1 cellular context compared by ENCODE assay signal in the genomic region with DNA sequence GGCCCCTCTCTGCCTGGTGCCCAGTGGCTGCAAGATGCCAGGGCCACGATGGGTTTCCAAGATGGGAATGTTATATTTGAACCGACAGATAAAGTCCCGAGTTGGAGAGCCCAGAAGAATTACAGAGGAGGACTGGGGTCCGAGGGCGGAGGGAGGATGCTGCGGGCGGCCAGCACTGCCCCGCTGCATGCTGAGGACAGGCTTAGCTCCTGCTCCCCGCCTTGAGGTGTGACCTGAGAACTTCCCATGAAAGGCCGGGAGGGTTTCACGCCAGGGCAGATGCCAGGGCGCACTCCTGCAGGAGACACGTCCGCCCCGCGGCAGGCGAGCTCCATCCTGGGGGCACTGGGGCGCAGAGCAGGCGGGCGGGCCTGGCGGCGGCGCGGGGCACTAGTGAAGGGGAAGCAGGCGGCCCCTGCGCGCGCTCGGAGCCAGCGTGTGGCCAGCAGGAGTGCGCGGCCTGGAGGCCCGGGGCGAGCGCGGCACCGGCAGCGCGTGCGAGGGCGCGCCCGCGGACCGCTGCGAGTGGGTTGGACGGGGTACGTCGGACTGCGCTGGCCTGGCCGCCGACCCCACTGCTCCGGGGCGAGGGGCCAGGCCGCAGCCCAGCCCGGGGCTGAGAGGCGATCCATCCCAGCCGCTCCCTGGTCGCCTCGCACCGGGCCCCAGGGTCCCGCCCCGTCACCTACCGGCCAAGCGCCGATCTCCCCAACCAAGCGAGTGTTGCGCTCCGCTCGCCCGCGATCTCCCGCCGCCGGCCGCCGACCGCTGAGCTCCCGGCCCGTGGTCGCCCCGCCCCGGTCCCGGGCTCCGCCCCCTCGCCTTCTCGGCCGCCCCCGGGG.
TF ChIP-seq lines count a peak whose summit lies in the region.

A gene (minus strand): TSS at position 750 of the 842 bp plus-strand sequence. CDS start 26,275 bp downstream, outside the sequence.

TF ChIP-seq in K562, 482 proteins besides CTCF, POLR2A, EP300 and RAD21 (continued from another document and continues in another):
- TF ChIP-seq, protein P1, sequence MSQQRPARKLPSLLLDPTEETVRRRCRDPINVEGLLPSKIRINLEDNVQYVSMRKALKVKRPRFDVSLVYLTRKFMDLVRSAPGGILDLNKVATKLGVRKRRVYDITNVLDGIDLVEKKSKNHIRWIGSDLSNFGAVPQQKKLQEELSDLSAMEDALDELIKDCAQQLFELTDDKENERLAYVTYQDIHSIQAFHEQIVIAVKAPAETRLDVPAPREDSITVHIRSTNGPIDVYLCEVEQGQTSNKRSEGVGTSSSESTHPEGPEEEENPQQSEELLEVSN (IDR thresholded peaks at IDR 0.05; ENCODE audit: borderline replicate concordance in 1 of 2, extremely low read depth in 1 of 2, insufficient read depth in 1 of 2, insufficient read length in 1 of 2, low read depth in 1 of 2, low read length in 1 of 2, poor library complexity in 1 of 2, severe bottlenecking in 1 of 2) = peak; percentile 15 to 71
- peak; percentile 72 for TF ChIP-seq POLR2AphosphoS5 (IDR thresholded peaks at IDR 0.05; ENCODE audit: control insufficient read depth, insufficient read depth, low read depth, low read length)
- no peak for TF ChIP-seq FOXM1 (IDR thresholded peaks at IDR 0.05; ENCODE audit: low read depth)
- TF ChIP-seq FOXM1 (CRISPR knock-in tag; IDR thresholded peaks at IDR 0.05; ENCODE audit: low read depth) = peak; percentile 31; the same call in 1 of the 2 replicates
- TF ChIP-seq, protein P2, sequence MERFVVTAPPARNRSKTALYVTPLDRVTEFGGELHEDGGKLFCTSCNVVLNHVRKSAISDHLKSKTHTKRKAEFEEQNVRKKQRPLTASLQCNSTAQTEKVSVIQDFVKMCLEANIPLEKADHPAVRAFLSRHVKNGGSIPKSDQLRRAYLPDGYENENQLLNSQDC (CRISPR knock-in tag; IDR thresholded peaks at IDR 0.05) = 0 out of 2 replicates have a peak, but pooled peaks have one; percentile 38
- TF ChIP-seq RBFOX2 (IDR thresholded peaks at IDR 0.05; ENCODE audit: low read depth, low read length) = peak; percentile 91
- no peak for TF ChIP-seq STAT5A (IDR thresholded peaks at IDR 0.05; ENCODE audit: borderline replicate concordance, low read length)
- TF ChIP-seq, protein P3, sequence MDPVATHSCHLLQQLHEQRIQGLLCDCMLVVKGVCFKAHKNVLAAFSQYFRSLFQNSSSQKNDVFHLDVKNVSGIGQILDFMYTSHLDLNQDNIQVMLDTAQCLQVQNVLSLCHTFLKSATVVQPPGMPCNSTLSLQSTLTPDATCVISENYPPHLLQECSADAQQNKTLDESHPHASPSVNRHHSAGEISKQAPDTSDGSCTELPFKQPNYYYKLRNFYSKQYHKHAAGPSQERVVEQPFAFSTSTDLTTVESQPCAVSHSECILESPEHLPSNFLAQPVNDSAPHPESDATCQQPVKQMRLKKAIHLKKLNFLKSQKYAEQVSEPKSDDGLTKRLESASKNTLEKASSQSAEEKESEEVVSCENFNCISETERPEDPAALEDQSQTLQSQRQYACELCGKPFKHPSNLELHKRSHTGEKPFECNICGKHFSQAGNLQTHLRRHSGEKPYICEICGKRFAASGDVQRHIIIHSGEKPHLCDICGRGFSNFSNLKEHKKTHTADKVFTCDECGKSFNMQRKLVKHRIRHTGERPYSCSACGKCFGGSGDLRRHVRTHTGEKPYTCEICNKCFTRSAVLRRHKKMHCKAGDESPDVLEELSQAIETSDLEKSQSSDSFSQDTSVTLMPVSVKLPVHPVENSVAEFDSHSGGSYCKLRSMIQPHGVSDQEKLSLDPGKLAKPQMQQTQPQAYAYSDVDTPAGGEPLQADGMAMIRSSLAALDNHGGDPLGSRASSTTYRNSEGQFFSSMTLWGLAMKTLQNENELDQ (CRISPR knock-in tag; IDR thresholded peaks at IDR 0.05; ENCODE audit: borderline replicate concordance) = no peak
- TF ChIP-seq NR3C1 (CRISPR knock-in tag; IDR thresholded peaks at IDR 0.05) = 0 out of 2 replicates have a peak, but pooled peaks have one; percentile 61
- TF ChIP-seq PHF8 (IDR thresholded peaks at IDR 0.05; ENCODE audit: borderline replicate concordance, low read length) = peak; percentile 70; the same call in 1 of the 2 replicates
- TF ChIP-seq OTX1 (CRISPR knock-in tag; IDR thresholded peaks at IDR 0.05) = no peak
- peak; percentile 96 for TF ChIP-seq CTBP1 (IDR thresholded peaks at IDR 0.05; ENCODE audit: borderline replicate concordance)
- no peak for TF ChIP-seq RAD51 (IDR thresholded peaks at IDR 0.05; ENCODE audit: borderline replicate concordance, low read depth)
- TF ChIP-seq GABPB1 (CRISPR knock-in tag; IDR thresholded peaks at IDR 0.05) = 0 out of 2 replicates have a peak, but pooled peaks have one; percentile 8
- TF ChIP-seq CAMTA2 (CRISPR knock-in tag; conservative IDR thresholded peaks at IDR 0.05) = no peak
- peak; percentile 86 for TF ChIP-seq CCNT2 (IDR thresholded peaks at IDR 0.05; ENCODE audit: borderline replicate concordance, extremely low read depth, insufficient read length, low read depth, low read length)
- TF ChIP-seq ELF1 (tag; IDR thresholded peaks at IDR 0.05) = no peak
- peak; percentile 75; the same call in 1 of the 2 replicates for TF ChIP-seq L3MBTL2 (IDR thresholded peaks at IDR 0.05)
- TF ChIP-seq ETV5 (CRISPR knock-in tag; IDR thresholded peaks at IDR 0.05; ENCODE audit: low read depth) = peak; percentile 32; the same call in 1 of the 2 replicates
- TF ChIP-seq, protein P4, sequence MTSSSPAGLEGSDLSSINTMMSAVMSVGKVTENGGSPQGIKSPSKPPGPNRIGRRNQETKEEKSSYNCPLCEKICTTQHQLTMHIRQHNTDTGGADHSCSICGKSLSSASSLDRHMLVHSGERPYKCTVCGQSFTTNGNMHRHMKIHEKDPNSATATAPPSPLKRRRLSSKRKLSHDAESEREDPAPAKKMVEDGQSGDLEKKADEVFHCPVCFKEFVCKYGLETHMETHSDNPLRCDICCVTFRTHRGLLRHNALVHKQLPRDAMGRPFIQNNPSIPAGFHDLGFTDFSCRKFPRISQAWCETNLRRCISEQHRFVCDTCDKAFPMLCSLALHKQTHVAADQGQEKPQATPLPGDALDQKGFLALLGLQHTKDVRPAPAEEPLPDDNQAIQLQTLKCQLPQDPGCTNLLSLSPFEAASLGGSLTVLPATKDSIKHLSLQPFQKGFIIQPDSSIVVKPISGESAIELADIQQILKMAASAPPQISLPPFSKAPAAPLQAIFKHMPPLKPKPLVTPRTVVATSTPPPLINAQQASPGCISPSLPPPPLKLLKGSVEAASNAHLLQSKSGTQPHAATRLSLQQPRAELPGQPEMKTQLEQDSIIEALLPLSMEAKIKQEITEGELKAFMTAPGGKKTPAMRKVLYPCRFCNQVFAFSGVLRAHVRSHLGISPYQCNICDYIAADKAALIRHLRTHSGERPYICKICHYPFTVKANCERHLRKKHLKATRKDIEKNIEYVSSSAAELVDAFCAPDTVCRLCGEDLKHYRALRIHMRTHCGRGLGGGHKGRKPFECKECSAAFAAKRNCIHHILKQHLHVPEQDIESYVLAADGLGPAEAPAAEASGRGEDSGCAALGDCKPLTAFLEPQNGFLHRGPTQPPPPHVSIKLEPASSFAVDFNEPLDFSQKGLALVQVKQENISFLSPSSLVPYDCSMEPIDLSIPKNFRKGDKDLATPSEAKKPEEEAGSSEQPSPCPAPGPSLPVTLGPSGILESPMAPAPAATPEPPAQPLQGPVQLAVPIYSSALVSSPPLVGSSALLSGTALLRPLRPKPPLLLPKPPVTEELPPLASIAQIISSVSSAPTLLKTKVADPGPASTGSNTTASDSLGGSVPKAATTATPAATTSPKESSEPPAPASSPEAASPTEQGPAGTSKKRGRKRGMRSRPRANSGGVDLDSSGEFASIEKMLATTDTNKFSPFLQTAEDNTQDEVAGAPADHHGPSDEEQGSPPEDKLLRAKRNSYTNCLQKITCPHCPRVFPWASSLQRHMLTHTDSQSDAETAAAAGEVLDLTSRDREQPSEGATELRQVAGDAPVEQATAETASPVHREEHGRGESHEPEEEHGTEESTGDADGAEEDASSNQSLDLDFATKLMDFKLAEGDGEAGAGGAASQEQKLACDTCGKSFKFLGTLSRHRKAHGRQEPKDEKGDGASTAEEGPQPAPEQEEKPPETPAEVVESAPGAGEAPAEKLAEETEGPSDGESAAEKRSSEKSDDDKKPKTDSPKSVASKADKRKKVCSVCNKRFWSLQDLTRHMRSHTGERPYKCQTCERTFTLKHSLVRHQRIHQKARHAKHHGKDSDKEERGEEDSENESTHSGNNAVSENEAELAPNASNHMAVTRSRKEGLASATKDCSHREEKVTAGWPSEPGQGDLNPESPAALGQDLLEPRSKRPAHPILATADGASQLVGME (CRISPR knock-in tag; IDR thresholded peaks at IDR 0.05) = peak; percentile 35; the same call in 1 of the 2 replicates
- TF ChIP-seq, protein P5, sequence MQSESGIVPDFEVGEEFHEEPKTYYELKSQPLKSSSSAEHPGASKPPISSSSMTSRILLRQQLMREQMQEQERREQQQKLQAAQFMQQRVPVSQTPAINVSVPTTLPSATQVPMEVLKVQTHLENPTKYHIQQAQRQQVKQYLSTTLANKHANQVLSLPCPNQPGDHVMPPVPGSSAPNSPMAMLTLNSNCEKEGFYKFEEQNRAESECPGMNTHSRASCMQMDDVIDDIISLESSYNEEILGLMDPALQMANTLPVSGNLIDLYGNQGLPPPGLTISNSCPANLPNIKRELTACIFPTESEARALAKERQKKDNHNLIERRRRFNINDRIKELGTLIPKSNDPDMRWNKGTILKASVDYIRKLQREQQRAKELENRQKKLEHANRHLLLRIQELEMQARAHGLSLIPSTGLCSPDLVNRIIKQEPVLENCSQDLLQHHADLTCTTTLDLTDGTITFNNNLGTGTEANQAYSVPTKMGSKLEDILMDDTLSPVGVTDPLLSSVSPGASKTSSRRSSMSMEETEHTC (IDR thresholded peaks at IDR 0.05) = no peak
- TF ChIP-seq TBP (optimal IDR thresholded peaks at IDR 0.05; ENCODE audit: low read depth, low read length) = peak; percentile 8
- no peak for TF ChIP-seq HIVEP1 (CRISPR knock-in tag; IDR thresholded peaks at IDR 0.05)
- no peak for TF ChIP-seq LEF1 (IDR thresholded peaks at IDR 0.05)
- TF ChIP-seq SMAD4 (CRISPR knock-in tag; conservative IDR thresholded peaks at IDR 0.05) = peak; percentile 81
- TF ChIP-seq, protein P6, sequence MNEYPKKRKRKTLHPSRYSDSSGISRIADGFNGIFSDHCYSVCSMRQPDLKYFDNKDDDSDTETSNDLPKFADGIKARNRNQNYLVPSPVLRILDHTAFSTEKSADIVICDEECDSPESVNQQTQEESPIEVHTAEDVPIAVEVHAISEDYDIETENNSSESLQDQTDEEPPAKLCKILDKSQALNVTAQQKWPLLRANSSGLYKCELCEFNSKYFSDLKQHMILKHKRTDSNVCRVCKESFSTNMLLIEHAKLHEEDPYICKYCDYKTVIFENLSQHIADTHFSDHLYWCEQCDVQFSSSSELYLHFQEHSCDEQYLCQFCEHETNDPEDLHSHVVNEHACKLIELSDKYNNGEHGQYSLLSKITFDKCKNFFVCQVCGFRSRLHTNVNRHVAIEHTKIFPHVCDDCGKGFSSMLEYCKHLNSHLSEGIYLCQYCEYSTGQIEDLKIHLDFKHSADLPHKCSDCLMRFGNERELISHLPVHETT (CRISPR knock-in tag; conservative IDR thresholded peaks at IDR 0.05 in 1 of 2, IDR thresholded peaks at IDR 0.05 in 1 of 2) = peak in 1 of 2 experiments; percentile 96; a peak in 2 of 4 replicates
- TF ChIP-seq, protein P7, sequence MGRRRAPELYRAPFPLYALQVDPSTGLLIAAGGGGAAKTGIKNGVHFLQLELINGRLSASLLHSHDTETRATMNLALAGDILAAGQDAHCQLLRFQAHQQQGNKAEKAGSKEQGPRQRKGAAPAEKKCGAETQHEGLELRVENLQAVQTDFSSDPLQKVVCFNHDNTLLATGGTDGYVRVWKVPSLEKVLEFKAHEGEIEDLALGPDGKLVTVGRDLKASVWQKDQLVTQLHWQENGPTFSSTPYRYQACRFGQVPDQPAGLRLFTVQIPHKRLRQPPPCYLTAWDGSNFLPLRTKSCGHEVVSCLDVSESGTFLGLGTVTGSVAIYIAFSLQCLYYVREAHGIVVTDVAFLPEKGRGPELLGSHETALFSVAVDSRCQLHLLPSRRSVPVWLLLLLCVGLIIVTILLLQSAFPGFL (CRISPR knock-in tag; IDR thresholded peaks at IDR 0.05) = no peak
